Comparison of ENCODE assay signal across 9 cellular contexts in the genomic region with DNA sequence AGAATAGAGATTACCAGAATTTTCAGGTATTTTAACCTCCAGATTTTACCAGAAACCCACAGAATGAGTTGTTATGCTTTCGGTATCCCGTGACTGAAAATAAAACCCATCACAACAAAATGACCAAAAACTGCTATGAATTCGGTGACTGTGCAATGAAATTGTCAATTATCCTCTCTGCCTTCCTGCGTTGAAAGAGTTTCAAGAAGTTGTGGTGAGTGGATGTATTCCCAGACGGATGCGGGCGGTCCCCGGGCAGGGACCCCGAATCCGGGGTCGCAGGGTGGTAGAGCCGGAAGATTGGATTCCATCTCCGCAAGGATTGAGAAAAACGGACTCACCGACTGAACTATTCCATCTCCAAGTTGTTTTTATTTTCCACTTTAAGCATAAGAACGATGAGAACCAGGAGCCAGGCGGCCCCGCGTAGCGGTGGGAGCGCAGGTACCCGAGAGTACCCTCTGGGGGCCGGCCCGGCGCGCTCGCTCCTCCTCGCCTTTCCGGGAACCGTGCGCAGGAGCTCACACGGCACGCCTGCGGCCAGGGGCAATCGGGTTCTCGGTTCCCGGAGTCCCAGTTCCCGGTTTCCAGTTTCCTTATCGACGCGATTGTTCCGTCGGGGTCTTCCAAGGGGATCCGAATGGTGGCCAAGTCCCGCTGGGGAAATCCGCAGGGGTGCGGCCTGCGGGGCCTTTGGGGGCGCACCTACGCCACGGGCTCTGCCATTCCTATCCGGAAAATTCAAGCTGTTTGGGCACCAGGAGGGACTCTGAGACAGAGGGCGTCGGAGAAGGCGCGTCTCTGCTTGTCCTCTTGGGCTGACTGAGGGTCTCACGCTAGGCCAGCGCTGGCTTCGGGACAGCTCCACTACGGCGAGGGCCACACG.
DNase-seq lines count a peak whose midpoint lies in the region; FAIRE-seq and TF ChIP-seq lines count a peak whose summit lies in the region.
"Had no signal": no experiment of that assay in that cellular context is flagged by ENCODE, and none has a peak within 500 bp of the region (broad histone marks: within the 10 kb centered on the region; RNA-seq: fewer than 3 reads in every experiment).

No MANE protein-coding gene starts in this region.

- H3K27ac ChIP-seq in brain microvascular endothelial cell (no peak overlapping the region), muscle layer of duodenum (ENCODE audit: low read length) (no peak overlapping the region), small intestine (ENCODE audit: low read depth in 1 of 2, low read length in 1 of 2) (peak overlapping the region in 1 of 2 donors; percentile 32)

- H3K9me3 ChIP-seq in MG63 (no peaks in the 10 kb centered on the region), muscle layer of duodenum (ENCODE audit: control insufficient read depth in 1 of 2, low read length in 2 of 2) (no peaks in the 10 kb centered on the region), small intestine (ENCODE audit: control insufficient read depth, low read depth) (no peaks in the 10 kb centered on the region), Caco-2 (no peaks in the 10 kb centered on the region)

- H3K36me3 Mint-ChIP-seq in Caco-2 (ENCODE audit: insufficient read depth, unreplicated experiment) (peaks cover 5% of the 10 kb centered on the region), Calu3 (ENCODE audit: insufficient read depth, unreplicated experiment) (no peaks in the 10 kb centered on the region)

- peaks cover 17% of the 10 kb centered on the region for H3K4me1 Mint-ChIP-seq in Caco-2 (ENCODE audit: low read depth, unreplicated experiment)
- H3K4me1 Mint-ChIP-seq in Calu3 (ENCODE audit: low read depth, unreplicated experiment): no peaks in the 10 kb centered on the region

- no peak for FAIRE-seq in small intestine (lab: Jason Lieb, UNC)

- 31 to 65% (median 59%) methylated on average over 62 of the region's 62 CpGs for WGBS in small intestine, 3 donors

- peaks cover 9% of the 10 kb centered on the region for H3K9me3 Mint-ChIP-seq in Caco-2 (ENCODE audit: unreplicated experiment)
- no peaks in the 10 kb centered on the region for H3K9me3 Mint-ChIP-seq in Calu3 (ENCODE audit: low read depth, unreplicated experiment)

- DNase-seq in AG10803 (ENCODE audit: low read depth): no peak
- DNase-seq in MG63: no peak
- DNase-seq in brain microvascular endothelial cell: no peak
- no peak for DNase-seq in small intestine
- DNase-seq in Caco-2: no peak
- DNase-seq in NCI-H146 treated with DMSO at 0.1 percent for 48 hours (lab: John Stamatoyannopoulos, UW; ENCODE audit: unreplicated experiment): no peak
- no peak for DNase-seq in Calu3
- DNase-seq: DND-41 had no signal

- CTCF ChIA-PET in Caco-2 (lab: Charles Lee) (no interaction called here), Calu3 (lab: Charles Lee) (interaction anchor here (0.7 kb wide), 1 partner anchor 19 kb away, joined by 3 read pairs; no protein-coding TSS in a partner anchor)

- peaks cover 0 to 20% of the 10 kb centered on the region in 2 donors for H3K4me1 ChIP-seq in muscle layer of duodenum (ENCODE audit: control insufficient read depth in 1 of 2, insufficient read depth in 2 of 2, low read length in 2 of 2)
- H3K4me1 ChIP-seq in small intestine (ENCODE audit: control insufficient read depth in 2 of 2, insufficient read depth in 1 of 2, low read depth in 1 of 2, low read length in 1 of 2): no peaks in the 10 kb centered on the region
- H3K4me1 ChIP-seq in Caco-2: peaks cover 8% of the 10 kb centered on the region

- POLR2A ChIA-PET in Caco-2 (lab: Charles Lee): no interaction called here

- H3K27me3 Mint-ChIP-seq in Caco-2 (ENCODE audit: insufficient read depth, unreplicated experiment) (no peaks in the 10 kb centered on the region), Calu3 (ENCODE audit: unreplicated experiment) (no peaks in the 10 kb centered on the region)

- H3K27me3 ChIP-seq in MG63 (no peaks in the 10 kb centered on the region), brain microvascular endothelial cell (replicated peaks) (peaks cover 20% of the 10 kb centered on the region), muscle layer of duodenum (ENCODE audit: low read depth, low read length) (peaks cover 36% of the 10 kb centered on the region), small intestine (ENCODE audit: control insufficient read depth in 2 of 2, insufficient read depth in 2 of 2, low read length in 2 of 2) (peaks cover 0 to 2% of the 10 kb centered on the region in 2 donors), Caco-2 (replicated peaks; ENCODE audit: control insufficient read depth, insufficient read depth, low read length) (no peaks in the 10 kb centered on the region)

- H3K4me3 ChIP-seq in AG10803 (ENCODE audit: low read length) (peak overlapping the region; percentile 46), MG63 (peak overlapping the region; percentile 40), brain microvascular endothelial cell (ENCODE audit: low read depth, low read length) (peak overlapping the region; percentile 54), muscle layer of duodenum (ENCODE audit: low read depth in 1 of 2, low read length in 2 of 2) (peak overlapping the region; percentile 38 to 47), small intestine (ENCODE audit: low read depth in 1 of 2, low read length in 2 of 2) (peak overlapping the region in 1 of 2 donors; percentile 43), Caco-2 (ENCODE audit: low read depth, low read length) (no peak overlapping the region)

- H3K4me3 Mint-ChIP-seq in Caco-2 (ENCODE audit: unreplicated experiment) (no peak overlapping the region), Calu3 (ENCODE audit: low read depth, unreplicated experiment) (no peak overlapping the region)

- intact Hi-C loops in Caco-2 (cut with micrococcal nuclease; ENCODE audit: unreplicated experiment): no loop called here
- intact Hi-C loops in Calu3 (cut with micrococcal nuclease; ENCODE audit: unreplicated experiment): no loop called here

- TF ChIP-seq CTCF in AG10803 (conservative IDR thresholded peaks at IDR 0.05; ENCODE audit: low read length): no peak
- no peak for TF ChIP-seq CTCF in brain microvascular endothelial cell (IDR thresholded peaks at IDR 0.05; ENCODE audit: low read depth, low read length, missing control alignments)
- no peak for TF ChIP-seq CTCF in Caco-2 (IDR thresholded peaks at IDR 0.05; ENCODE audit: insufficient read depth in 1 of 2, low read depth in 1 of 2, low read length in 1 of 2, severe bottlenecking in 1 of 2, unreplicated experiment in 1 of 2)
- no peak for TF ChIP-seq CTCF in Calu3 (IDR thresholded peaks at IDR 0.05; ENCODE audit: unreplicated experiment)

- BruUV-seq in Caco-2 (replicated peaks; lab: Mats Ljungman, UMichigan) (no TSS peak), Calu3 (replicated peaks; lab: Mats Ljungman, UMichigan) (no TSS peak)

- H3K27ac Mint-ChIP-seq in Caco-2 (ENCODE audit: unreplicated experiment): no peak overlapping the region
- H3K27ac Mint-ChIP-seq in Calu3 (ENCODE audit: unreplicated experiment): no peak overlapping the region

- H3K36me3 ChIP-seq in MG63: no peaks in the 10 kb centered on the region
- H3K36me3 ChIP-seq in brain microvascular endothelial cell (replicated peaks): no peaks in the 10 kb centered on the region
- no peaks in the 10 kb centered on the region for H3K36me3 ChIP-seq in muscle layer of duodenum (ENCODE audit: control insufficient read depth in 1 of 2, insufficient read depth in 2 of 2, low read length in 2 of 2)
- no peaks in the 10 kb centered on the region for H3K36me3 ChIP-seq in small intestine (ENCODE audit: control insufficient read depth in 2 of 2, insufficient read depth in 2 of 2, low read length in 2 of 2)
- no peaks in the 10 kb centered on the region for H3K36me3 ChIP-seq in Caco-2 (ENCODE audit: control insufficient read depth, insufficient read depth, low read length)

- in situ Hi-C loops in brain microvascular endothelial cell (cut with HindIII; ENCODE audit: low pct_ligation_motif_present, low sequenced_read_pairs): no loop called here
